In genomic region chr15:30173041-30173608, GRCh38 we compare ENCODE assay signal across 10 cellular contexts. TPM values are rescaled to one million over a fixed set of nuclear protein-coding genes. Genes with fewer than 3 reads are reported as not detected.
DNase-seq lines count a peak whose midpoint lies in the region; ATAC-seq, FAIRE-seq and TF ChIP-seq lines count a peak whose summit lies in the region.
"Not testable (repeated sequence)": the region's sequence is repeated elsewhere in the genome, so short reads cannot be mapped to it uniquely, and the experiment has no call there.
"Had no signal": no experiment of that assay in that cellular context is flagged by ENCODE, and none has a peak within 500 bp of the region (broad histone marks: within the 10 kb centered on the region; RNA-seq: fewer than 3 reads in every experiment).

No MANE protein-coding gene starts in this region.

- ATAC-seq in GM21619 (IDR thresholded peaks at IDR 0.05; ENCODE audit: unreplicated experiment) (peak; percentile 66), foreskin keratinocyte (peak; percentile 89)

- H3K4me3 Mint-ChIP-seq in Calu3 (ENCODE audit: low read depth, unreplicated experiment); nephron: not testable (repeated sequence)

- not testable (repeated sequence) for H3K9me3 Mint-ChIP-seq in Calu3 (ENCODE audit: low read depth, unreplicated experiment); nephron

- H3K27me3 ChIP-seq in foreskin keratinocyte: not testable (repeated sequence)

- not testable (repeated sequence) for H3K27ac Mint-ChIP-seq in Calu3 (ENCODE audit: unreplicated experiment)
- peak overlapping the region in 2 of 3 experiments; percentile 9 to 70 for H3K27ac Mint-ChIP-seq in nephron

- H3K4me1 ChIP-seq in foreskin keratinocyte: not testable (repeated sequence)

- peak; percentile 100 for FAIRE-seq in HTR-8/SVneo (lab: Jason Lieb, UNC)

- not testable (repeated sequence) for H3K27ac ChIP-seq in foreskin keratinocyte

- DNase-seq in Calu3 (peak; percentile 42), foreskin keratinocyte (peak; percentile 0 to 1)
- not testable (repeated sequence) for DNase-seq in HTR-8/SVneo (ENCODE audit: insufficient read length, low spot score)
- peak; percentile 38 for DNase-seq in activated CD4-positive, alpha-beta T cell treated with anti-CD3 and anti-CD28 coated beads for 1 hour
- peak; percentile 77 for DNase-seq in activated naive CD4-positive, alpha-beta T cell treated with Interleukin-2 at 50 U/mL for 16 hours
- DNase-seq in stimulated activated CD4-positive, alpha-beta T cell treated with anti-CD3 and anti-CD28 coated beads, TNF-alpha, amount 100 ng/mL, for 48 hours (ENCODE audit: low read depth in 3 of 3): peak; percentile 62 to 71 (median 67)

- intact Hi-C loops in Calu3 (cut with micrococcal nuclease; ENCODE audit: unreplicated experiment): not testable (repeated sequence)

- CTCF ChIA-PET in Calu3 (lab: Charles Lee): not testable (repeated sequence)

- not testable (repeated sequence) for H3K27me3 Mint-ChIP-seq in Calu3 (ENCODE audit: unreplicated experiment); nephron (ENCODE audit: low read depth)

- not testable (repeated sequence) for H3K36me3 Mint-ChIP-seq in Calu3 (ENCODE audit: insufficient read depth, unreplicated experiment); nephron (ENCODE audit: low read depth)

- TF ChIP-seq CTCF in Calu3 (IDR thresholded peaks at IDR 0.05; ENCODE audit: unreplicated experiment); foreskin keratinocyte (conservative IDR thresholded peaks at IDR 0.05): not testable (repeated sequence)
- TF ChIP-seq CTCF in nephron (IDR thresholded peaks at IDR 0.05; ENCODE audit: unreplicated experiment in 3 of 3): peak in 1 of 3 experiments; percentile 22

- H3K4me1 Mint-ChIP-seq in Calu3 (ENCODE audit: low read depth, unreplicated experiment); nephron: not testable (repeated sequence)

- BruUV-seq in Calu3 (replicated peaks; lab: Mats Ljungman, UMichigan): not testable (repeated sequence)

RNA-seq across cellular contexts. Expression of gene GOLGA8T, which starts 38.3 kb away (rescaled TPM):
- total RNA-seq in Calu3 (2022) (not detected in 2 replicates), foreskin keratinocyte (0.04 and 0.10 TPM in 2 replicates)
- polyA plus RNA-seq in foreskin keratinocyte: not detected in 2 replicates
- total RNA-seq: HFFc6, subcutaneous adipose tissue had no signal
